8 cellular contexts compared by ENCODE assay signal in the genomic region with DNA sequence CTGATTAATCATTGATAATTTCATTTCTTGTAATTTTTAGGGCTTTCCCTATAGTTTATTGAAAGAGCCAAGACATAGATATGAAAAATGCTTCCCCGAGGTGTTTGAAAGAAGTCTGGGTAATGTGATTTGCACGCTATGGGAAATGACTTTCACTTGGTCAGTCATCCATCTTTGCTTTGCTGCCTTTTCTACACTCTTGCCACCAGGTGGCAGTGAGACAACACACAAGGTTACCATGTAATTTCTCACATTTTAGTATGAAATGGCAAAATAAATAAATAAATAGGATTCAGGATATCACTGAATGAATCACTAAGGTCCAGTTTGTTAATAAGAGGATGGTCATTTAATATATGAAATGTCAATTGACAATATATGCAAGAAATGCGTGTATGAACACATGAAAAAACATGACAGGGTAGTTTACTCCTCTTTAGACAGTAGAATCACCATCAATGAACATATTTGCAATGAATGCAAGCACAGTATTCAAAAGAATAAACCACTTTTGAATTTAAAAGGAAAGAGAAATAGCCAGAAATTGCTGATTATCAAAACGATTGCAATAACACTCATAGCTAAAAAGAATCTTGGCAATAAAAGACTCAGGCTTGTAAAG. TPM values are rescaled to one million over a fixed set of nuclear protein-coding genes. Genes with fewer than 3 reads are reported as not detected.
DNase-seq lines count a peak whose midpoint lies in the region; ATAC-seq and TF ChIP-seq lines count a peak whose summit lies in the region.

No MANE protein-coding gene starts in this region.

- DNase-seq in BE2C, result peak; percentile 13
- peak; percentile 19 for DNase-seq in GM13977 (ENCODE audit: low spot score)
- DNase-seq in LoVo (ENCODE audit: low spot score), result peak; percentile 60
- peak; percentile 76 for DNase-seq in SK-N-DZ (ENCODE audit: low spot score)
- peak; percentile 67 for DNase-seq in fibroblast of mammary gland (ENCODE audit: low read depth)
- peak; percentile 29 for DNase-seq in putamen (ENCODE audit: low spot score)
- no peak for DNase-seq in stimulated activated CD4-positive, alpha-beta T cell treated with anti-CD3 and anti-CD28 coated beads, Interleukin-4, amount 100 ng/mL, for 4 hours

- in situ Hi-C loops in GM13977 (cut with MboI; ENCODE audit: low pct_unique_long_range_greater_than_20kb, low sequenced_read_pairs, unreplicated experiment), result no loop called here

- ATAC-seq in HG02588 (IDR thresholded peaks at IDR 0.05; ENCODE audit: unreplicated experiment), result peak; percentile 92

- no peaks in the 10 kb centered on the region for H3K4me1 ChIP-seq in BE2C

- H3K4me3 ChIP-seq in BE2C (ENCODE audit: low read depth, low read length) (no peak overlapping the region), fibroblast of mammary gland (ENCODE audit: control insufficient read depth, low read depth, low read length) (no peak overlapping the region)

- no peaks in the 10 kb centered on the region for H3K9me3 ChIP-seq in BE2C

- TF ChIP-seq CTCF in BE2C (IDR thresholded peaks at IDR 0.05; ENCODE audit: low read depth, low read length) (peak; percentile 72), GM13977 (IDR thresholded peaks at IDR 0.05; ENCODE audit: extremely low read depth, insufficient read depth, missing control alignments) (peak; percentile 83), fibroblast of mammary gland (conservative IDR thresholded peaks at IDR 0.05; ENCODE audit: control insufficient read depth, insufficient read depth, low read depth, low read length) (peak; percentile 87)

- H3K36me3 ChIP-seq in BE2C, result no peaks in the 10 kb centered on the region

- no peaks in the 10 kb centered on the region for H3K27me3 ChIP-seq in BE2C

RNA-seq across cellular contexts. Expression of gene KCNH7, which starts 52.2 kb away (rescaled TPM):
- 0.31 TPM for polyA plus RNA-seq in BE2C (2012; ENCODE audit: insufficient read depth, insufficient read length, low read depth)
- polyA plus RNA-seq in SK-N-DZ (2014; cell fraction: cytosol; rRNA removed), result 8.1 and 12.5 TPM in 2 replicates
- polyA plus RNA-seq in SK-N-DZ (2014; cell fraction: nucleus; rRNA removed), result 8.2 and 13.2 TPM in 2 replicates

Comparison
In these comparisons a context has a peak if more than half of its experiments do, and no peak if none do; other contexts are left out.
1. DNase-seq: peak in BE2C (single experiment), GM13977 (single experiment), LoVo (single experiment), SK-N-DZ (single experiment), fibroblast of mammary gland (single experiment) and putamen (single experiment); none in stimulated activated CD4-positive, alpha-beta T cell treated with anti-CD3 and anti-CD28 coated beads, Interleukin-4, amount 100 ng/mL, for 4 hours (0 of 2).
2. Peak in every context shown above with its lines, with median percentiles within 50 percentile points of each other: CTCF ChIP-seq.